21 cellular contexts compared by ENCODE assay signal in the genomic region with DNA sequence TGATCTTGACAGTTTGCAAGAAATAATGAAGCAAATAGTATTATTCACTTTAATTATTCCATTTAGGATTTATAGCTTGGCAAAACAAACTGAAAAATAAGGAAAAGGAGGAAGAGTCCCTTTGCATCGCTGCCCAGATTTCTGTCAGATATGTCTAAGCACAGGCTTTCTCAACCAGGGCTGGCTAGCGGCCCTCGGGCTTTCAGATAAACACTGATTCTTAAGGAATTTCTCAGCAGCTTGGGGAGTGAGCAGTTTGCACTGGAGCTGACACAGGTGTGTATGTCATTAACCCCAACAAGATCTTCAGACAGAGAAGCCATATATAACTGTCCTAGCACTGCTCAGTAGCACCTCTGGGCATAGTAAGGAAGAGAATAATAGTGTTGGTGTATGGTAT. TPM values are rescaled to one million over a fixed set of nuclear protein-coding genes. Genes with fewer than 3 reads are reported as not detected.
DNase-seq lines count a peak whose midpoint lies in the region; ATAC-seq and TF ChIP-seq lines count a peak whose summit lies in the region.
"Had no signal": no experiment of that assay in that cellular context is flagged by ENCODE, and none has a peak within 500 bp of the region (broad histone marks: within the 10 kb centered on the region; RNA-seq: fewer than 3 reads in every experiment).

No MANE protein-coding gene starts in this region.

- no peaks in the 10 kb centered on the region for H3K36me3 ChIP-seq in fibroblast of lung (ENCODE audit: control insufficient read depth, insufficient read depth, low read length)
- no peaks in the 10 kb centered on the region for H3K36me3 ChIP-seq in trophoblast cell (ENCODE audit: control insufficient read depth in 1 of 2, insufficient read depth in 2 of 2, low read length in 2 of 2)
- H3K36me3 ChIP-seq: BE2C; BLaER1 treated with 17β-estradiol and CSF1 and Interleukin-3, amounts not matched to agents 10 nM and 100 nM; HAP-1 had no signal

- no peak overlapping the region for H2AK5ac ChIP-seq in trophoblast cell (ENCODE audit: low read length)

- H3K4ac ChIP-seq in trophoblast cell (ENCODE audit: low read depth, low read length): no peak overlapping the region

- H3K27me3 ChIP-seq in fibroblast of lung (ENCODE audit: control insufficient read depth, insufficient read depth, low read length): no peaks in the 10 kb centered on the region
- no peaks in the 10 kb centered on the region for H3K27me3 ChIP-seq in trophoblast cell (ENCODE audit: insufficient read depth, low read length)
- no peaks in the 10 kb centered on the region for H3K27me3 ChIP-seq in right cardiac atrium (ENCODE audit: control insufficient read depth, insufficient read depth)
- H3K27me3 ChIP-seq: BE2C; BLaER1 treated with 17β-estradiol and CSF1 and Interleukin-3, amounts not matched to agents 10 nM and 100 nM had no signal

- no peak overlapping the region for H4K91ac ChIP-seq in trophoblast cell (ENCODE audit: low read depth, low read length)

- no peak overlapping the region for H3K23ac ChIP-seq in trophoblast cell (ENCODE audit: low read length)

- no CpG with 5 or more reads among the region's 3 CpGs for WGBS in trophoblast cell (ENCODE audit: extremely low coverage, insufficient coverage, insufficient read length)
- 64% methylated on average over 3 of the region's 3 CpGs for WGBS in right cardiac atrium

- H2BK5ac ChIP-seq in trophoblast cell (ENCODE audit: low read depth, low read length, poor library complexity): no peak overlapping the region

- no peak overlapping the region for H3K9ac ChIP-seq in fibroblast of lung (ENCODE audit: insufficient read depth, low read length)
- H3K9ac ChIP-seq in trophoblast cell (ENCODE audit: low read length): no peak overlapping the region
- H3K9ac ChIP-seq: BLaER1 treated with 17β-estradiol and CSF1 and Interleukin-3, amounts not matched to agents 10 nM and 100 nM had no signal

- no peaks in the 10 kb centered on the region for H4K20me1 ChIP-seq in fibroblast of lung (ENCODE audit: control insufficient read depth, extremely low read depth, insufficient read depth, low read length)
- H4K20me1 ChIP-seq: BLaER1 treated with 17β-estradiol and CSF1 and Interleukin-3, amounts not matched to agents 10 nM and 100 nM had no signal

- no peaks in the 10 kb centered on the region for H3K79me1 ChIP-seq in trophoblast cell (ENCODE audit: low read length)

- TF ChIP-seq CTCF in fibroblast of lung (conservative IDR thresholded peaks at IDR 0.05 in 1 of 2, IDR thresholded peaks at IDR 0.05 in 1 of 2; ENCODE audit: low read depth in 1 of 2, low read length in 2 of 2): no peak

- no peak overlapping the region for H4K12ac ChIP-seq in trophoblast cell (ENCODE audit: low read depth, low read length)

- no peak overlapping the region for H2BK12ac ChIP-seq in trophoblast cell (ENCODE audit: low read length)

- no peaks in the 10 kb centered on the region for H3K79me2 ChIP-seq in fibroblast of lung (ENCODE audit: control insufficient read depth, insufficient read depth, low read length)
- no peaks in the 10 kb centered on the region for H3K79me2 ChIP-seq in trophoblast cell (ENCODE audit: control insufficient read depth, insufficient read depth, low read length, poor library complexity)

- DNase-seq in AG08396 (ENCODE audit: low spot score) (peak; percentile 8), fibroblast of lung (ENCODE audit: low read depth in 2 of 2) (peak; percentile 13 to 22), islet precursor cell (peak; percentile 60), trophoblast cell (peak; percentile 1 to 22), cerebellum (ENCODE audit: low spot score) (no peak), right cardiac atrium (no peak), substantia nigra (lab: John Stamatoyannopoulos, UW) (no peak)
- DNase-seq: AML-193; BE2C; CD4-positive, alpha-beta T cell; CD8-positive, alpha-beta memory T cell; DMS53; DMS79 treated with DMSO at 0.1 percent for 48 hours; GOT3; HFFc6 had no signal

- intact Hi-C loops in right cardiac atrium (cut with DNase I): no loop called here

- H3K4me3 ChIP-seq in fibroblast of lung (replicated peaks in 1 of 4; ENCODE audit: control extremely low read depth in 1 of 4, insufficient read depth in 1 of 4, low read depth in 3 of 4, low read length in 4 of 4) (no peak overlapping the region), trophoblast cell (ENCODE audit: low read depth, low read length) (no peak overlapping the region), right cardiac atrium (ENCODE audit: low read length) (no peak overlapping the region)
- H3K4me3 ChIP-seq: BLaER1 treated with 17β-estradiol and CSF1 and Interleukin-3, amounts not matched to agents 10 nM and 100 nM; GM12878; HAP-1 had no signal

- no peak overlapping the region for H4K8ac ChIP-seq in trophoblast cell (ENCODE audit: low read depth, low read length)

- no peak overlapping the region for H3K14ac ChIP-seq in trophoblast cell (ENCODE audit: low read length)

- ATAC-seq in HG03342 (IDR thresholded peaks at IDR 0.05; ENCODE audit: unreplicated experiment): no peak
- ATAC-seq in right cardiac atrium: no peak
- ATAC-seq: GM12878 had no signal

- no peak overlapping the region for H2BK120ac ChIP-seq in trophoblast cell (ENCODE audit: insufficient read depth, low read length, poor library complexity)

- H3K18ac ChIP-seq in trophoblast cell (ENCODE audit: low read length): no peak overlapping the region

- H3K27ac ChIP-seq in fibroblast of lung (ENCODE audit: insufficient read depth, low read length): no peak overlapping the region
- H3K27ac ChIP-seq in trophoblast cell (ENCODE audit: low read depth, low read length): no peak overlapping the region
- no peak overlapping the region for H3K27ac ChIP-seq in right cardiac atrium (ENCODE audit: low read length)
- no peak overlapping the region for H3K27ac ChIP-seq in substantia nigra (ENCODE audit: low read depth, low read length, poor library complexity, severe bottlenecking)
- H3K27ac ChIP-seq: 22Rv1; BLaER1 treated with 17β-estradiol and CSF1 and Interleukin-3, amounts not matched to agents 10 nM and 100 nM had no signal

- H2AFZ ChIP-seq in fibroblast of lung (ENCODE audit: low read length): no peak overlapping the region
- H2AFZ ChIP-seq in trophoblast cell (ENCODE audit: insufficient read depth, low read length, poor library complexity): no peak overlapping the region

- H3K4me1 ChIP-seq in fibroblast of lung (ENCODE audit: control insufficient read depth, extremely low read depth, insufficient read depth, low read length): no peaks in the 10 kb centered on the region
- H3K4me1 ChIP-seq in trophoblast cell (ENCODE audit: control insufficient read depth in 1 of 2, insufficient read depth in 2 of 2, low read length in 2 of 2): peaks cover 0 to 6% of the 10 kb centered on the region in 2 experiments
- no peaks in the 10 kb centered on the region for H3K4me1 ChIP-seq in right cardiac atrium (ENCODE audit: control insufficient read depth, insufficient read depth, low read length)
- H3K4me1 ChIP-seq: HAP-1 had no signal

- H3K4me2 ChIP-seq in fibroblast of lung (ENCODE audit: extremely low read depth, insufficient read depth, low read length) (no peak overlapping the region), trophoblast cell (ENCODE audit: low read length) (no peak overlapping the region)
- H3K4me2 ChIP-seq: BLaER1 treated with 17β-estradiol and CSF1 and Interleukin-3, amounts not matched to agents 10 nM and 100 nM had no signal

- no peaks in the 10 kb centered on the region for H3K9me3 ChIP-seq in fibroblast of lung (ENCODE audit: control insufficient read depth, insufficient read depth, low read depth, low read length)
- H3K9me3 ChIP-seq in trophoblast cell (ENCODE audit: insufficient read depth, low read depth, low read length): no peaks in the 10 kb centered on the region
- H3K9me3 ChIP-seq in right cardiac atrium (ENCODE audit: control insufficient read depth, low read length): no peaks in the 10 kb centered on the region
- H3K9me3 ChIP-seq: BE2C, HAP-1 had no signal

RNA-seq across cellular contexts. Expression of a gene that starts 47.9 kb away (rescaled TPM):
- total RNA-seq in fibroblast of lung: 4.6 and 12.1 TPM in 2 replicates
- 4.1 and 13.6 TPM in 2 replicates for polyA plus RNA-seq in fibroblast of lung
- polyA plus RNA-seq in fibroblast of lung (2012): 1.9 and 6.8 TPM in 2 replicates
- 1.4 and 8.4 TPM in 2 replicates for polyA minus RNA-seq in fibroblast of lung (ENCODE audit: low replicate concordance)
- 2.0 and 2.4 TPM in 2 replicates for polyA plus RNA-seq in trophoblast cell (2013)
- 39.2 TPM for total RNA-seq in cerebellum
- 1 to 10 TPM; 1.3 to 3.1 (median 2.2) TPM for total RNA-seq in right cardiac atrium
- 0.54 TPM for polyA plus RNA-seq in right cardiac atrium
- total RNA-seq: CD4-positive, alpha-beta T cell; CD8-positive, alpha-beta memory T cell; GM12878 had no signal
- polyA plus RNA-seq: CD14-positive monocyte; CD8-positive, alpha-beta memory T cell had no signal

Comparison
In these comparisons a context has a peak if more than half of its experiments do, and no peak if none do; other contexts are left out.
1. DNase-seq: peak in AG08396 (single experiment), fibroblast of lung (2 of 2), islet precursor cell (single experiment) and trophoblast cell (2 of 2); none in cerebellum (single experiment), right cardiac atrium (0 of 3) and substantia nigra (0 of 49).